In genomic region chr3:57087361-57088092, GRCh38 we compare ENCODE assay signal across 1 cellular context.
TF ChIP-seq lines count a peak whose summit lies in the region.

No MANE protein-coding gene starts in this region.

TF ChIP-seq in K562, 482 proteins besides CTCF, POLR2A, EP300 and RAD21:
- TF ChIP-seq ZNF121 (CRISPR knock-in tag; conservative IDR thresholded peaks at IDR 0.05) (peak; percentile 64), USF1 (CRISPR knock-in tag; IDR thresholded peaks at IDR 0.05) (no peak), SMARCA4 (IDR thresholded peaks at IDR 0.05) (no peak), OTX1 (CRISPR knock-in tag; IDR thresholded peaks at IDR 0.05) (no peak)
